In genomic region chr4:127881565-127881869, GRCh38 we compare ENCODE assay signal across 8 cellular contexts. TPM values are rescaled to one million over a fixed set of nuclear protein-coding genes. Genes with fewer than 3 reads are reported as not detected.
DNase-seq lines count a peak whose midpoint lies in the region; ATAC-seq and TF ChIP-seq lines count a peak whose summit lies in the region.

No MANE protein-coding gene starts in this region.

- H3K36me3 ChIP-seq in RWPE2 (ENCODE audit: low read depth) (peaks cover 48% of the 10 kb centered on the region), left ventricle myocardium inferior (no peaks in the 10 kb centered on the region), spleen (peaks cover 0 to 9% (median 0%) of the 10 kb centered on the region in 6 donors)

- H3K4me3 ChIP-seq in RWPE2 (ENCODE audit: severe bottlenecking) (peak overlapping the region; percentile 87), left ventricle myocardium inferior (peak overlapping the region; percentile 87), spleen (peak overlapping the region; percentile 77 to 100 (median 95))

- H3K27me3 ChIP-seq in RWPE2 (ENCODE audit: insufficient read depth, poor library complexity, severe bottlenecking) (no peaks in the 10 kb centered on the region), left ventricle myocardium inferior (ENCODE audit: low read depth) (no peaks in the 10 kb centered on the region), spleen (replicated peaks in 1 of 7) (no peaks in the 10 kb centered on the region)

- 1 to 5% (median 2%) methylated on average over 7 of the region's 7 CpGs for WGBS in spleen, 5 donors

- TF ChIP-seq POLR2A in spleen (IDR thresholded peaks at IDR 0.05): no peak

- no peaks in the 10 kb centered on the region for H3K9me3 ChIP-seq in RWPE2 (ENCODE audit: severe bottlenecking)
- H3K9me3 ChIP-seq in left ventricle myocardium inferior (replicated peaks): no peaks in the 10 kb centered on the region
- no peaks in the 10 kb centered on the region for H3K9me3 ChIP-seq in spleen

- peak; percentile 18 for TF ChIP-seq CTCF in RWPE2 (IDR thresholded peaks at IDR 0.05; ENCODE audit: poor library complexity, severe bottlenecking)
- TF ChIP-seq CTCF in left ventricle myocardium inferior (IDR thresholded peaks at IDR 0.05; ENCODE audit: borderline replicate concordance): no peak
- TF ChIP-seq CTCF in spleen (IDR thresholded peaks at IDR 0.05 in 8 of 11, conservative IDR thresholded peaks at IDR 0.05 in 3 of 11): no peak

- intact Hi-C loops in left ventricle myocardium inferior (cut with micrococcal nuclease) (no loop called here), spleen (cut with DNase I; ENCODE audit: low total_unique reads) (loop anchor here (10.0 kb wide), 1 partner anchor 83 kb away; the partner anchor contains the start of genes ABHD18 and MFSD8), sciatic nerve (cut with DNase I) (no loop called here)

- ATAC-seq in GM18520 (IDR thresholded peaks at IDR 0.05; ENCODE audit: unreplicated experiment) (peak; percentile 22), HG02642 (IDR thresholded peaks at IDR 0.05; ENCODE audit: poor library complexity, unreplicated experiment) (peak; percentile 48), RWPE2 (ENCODE audit: low read depth) (no peak; the same call in 2 of the 3 replicates), sciatic nerve (no peak)

- no peak for DNase-seq in RWPE2 (ENCODE audit: low spot score)
- no peak for DNase-seq in left ventricle myocardium inferior
- DNase-seq in spleen: no peak
- no peak for DNase-seq in Kasumi-1 (lab: John Stamatoyannopoulos, UW)
- DNase-seq in sciatic nerve (ENCODE audit: low spot score): no peak
- no peak for DNase-seq in 8988T

- H3K27ac ChIP-seq in RWPE2 (ENCODE audit: poor library complexity, severe bottlenecking): peak overlapping the region; percentile 69
- no peak overlapping the region for H3K27ac ChIP-seq in left ventricle myocardium inferior (replicated peaks)
- H3K27ac ChIP-seq in spleen: peak overlapping the region in 3 of 8 donors; percentile 83 to 87 (median 86)

- peaks cover 10% of the 10 kb centered on the region for H3K4me1 ChIP-seq in RWPE2 (ENCODE audit: insufficient read depth, poor library complexity, severe bottlenecking)
- H3K4me1 ChIP-seq in left ventricle myocardium inferior: peaks cover 26% of the 10 kb centered on the region
- peaks cover 5 to 31% (median 19%) of the 10 kb centered on the region in 6 donors for H3K4me1 ChIP-seq in spleen

RNA-seq across cellular contexts. Expression of gene PLK4, which starts 0.8 kb away (rescaled TPM):
- total RNA-seq in left ventricle myocardium inferior (0.49 TPM), spleen (10 to 100 TPM in 1 of 7 donors, 1 to 10 TPM in 6; 2.3 to 10.4 (median 5.1) TPM), sciatic nerve (1.7 TPM)
- polyA plus RNA-seq in spleen: 1 to 10 TPM; 1.9 to 4.0 (median 2.8) TPM

Comparison
In these comparisons a context has a peak if more than half of its experiments do, and no peak if none do; other contexts are left out.
1. ATAC-seq: peak in GM18520 (single experiment) and HG02642 (single experiment); none in RWPE2 (single experiment) and sciatic nerve (single experiment).
2. Peak in every context shown above with its lines, with median percentiles within 50 percentile points of each other: H3K4me3 ChIP-seq.